Comparison of ENCODE assay signal across 16 cellular contexts in the genomic region with DNA sequence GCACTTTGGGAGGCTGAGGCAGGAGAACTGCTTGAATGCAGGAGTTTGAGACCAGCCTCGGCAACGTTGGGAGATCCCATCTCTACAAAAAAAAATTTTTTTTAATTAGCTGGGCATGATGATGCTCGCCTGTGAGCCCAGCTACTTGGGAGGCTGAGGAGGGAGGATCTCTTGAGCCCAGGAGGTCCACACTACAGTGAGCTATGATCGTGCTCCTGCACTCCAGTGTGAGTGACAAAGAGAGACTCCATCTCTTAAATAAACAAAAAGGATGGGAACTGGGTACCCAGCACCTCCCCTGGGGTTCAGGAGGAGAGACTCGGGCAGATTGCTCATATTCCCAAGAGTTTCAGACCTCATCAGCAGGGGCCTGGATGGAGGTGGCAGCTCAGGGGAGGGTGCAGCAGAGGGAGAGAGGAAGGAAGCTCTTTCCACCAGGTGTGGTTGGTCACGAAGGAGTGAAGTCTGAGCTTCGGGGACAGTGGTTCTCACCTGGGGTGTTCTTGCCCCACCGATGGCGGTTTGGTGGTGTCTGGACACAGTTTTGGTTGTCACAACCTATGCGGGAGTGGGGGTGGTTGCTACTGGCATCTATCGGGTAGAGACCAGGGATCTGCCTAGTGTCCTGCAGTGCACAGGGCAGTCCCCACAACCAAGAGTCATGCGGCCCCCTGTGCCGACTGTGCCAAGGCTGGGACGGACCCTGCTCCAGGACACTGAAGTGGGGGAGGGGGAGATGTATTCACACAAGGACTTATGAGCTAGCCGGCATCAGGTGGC.
A peak's percentile ranks its signal among the peaks of the same experiment; 100 is the strongest.
DNase-seq lines count a peak whose midpoint lies in the region; ATAC-seq lines count a peak whose summit lies in the region.
"Had no signal": no experiment of that assay in that cellular context is flagged by ENCODE, and none has a peak within 500 bp of the region (broad histone marks: within the 10 kb centered on the region; RNA-seq: fewer than 3 reads in every experiment).

No MANE protein-coding gene starts in this region.

- peaks cover 5 to 9% (median 5%) of the 10 kb centered on the region in 3 donors for H3K9me3 Mint-ChIP-seq in IgD-negative memory B cell
- H3K9me3 Mint-ChIP-seq in central memory CD8-positive, alpha-beta T cell: peaks cover 6% of the 10 kb centered on the region
- peaks cover 4 to 9% of the 10 kb centered on the region in 2 donors for H3K9me3 Mint-ChIP-seq in stimulated activated naive B cell treated with anti-CD40 and anti-IgM and Interleukin-4, amounts not matched to agents 10 μg/mL and 1 μg/mL and 100 μg/mL, for 72 hours

- no peaks in the 10 kb centered on the region for H3K27me3 Mint-ChIP-seq in IgD-negative memory B cell
- H3K27me3 Mint-ChIP-seq in central memory CD8-positive, alpha-beta T cell: no peaks in the 10 kb centered on the region
- no peaks in the 10 kb centered on the region for H3K27me3 Mint-ChIP-seq in stimulated activated naive B cell treated with anti-CD40 and anti-IgM and Interleukin-4, amounts not matched to agents 10 μg/mL and 1 μg/mL and 100 μg/mL, for 72 hours

- no peak overlapping the region for H3K27ac ChIP-seq in right cardiac atrium (ENCODE audit: low read length)
- H3K27ac ChIP-seq: right lobe of liver, SK-N-MC had no signal

- peak overlapping the region in 3 of 4 donors; percentile 41 to 90 (median 87) for H3K4me3 Mint-ChIP-seq in IgD-negative memory B cell
- no peak overlapping the region for H3K4me3 Mint-ChIP-seq in central memory CD8-positive, alpha-beta T cell
- peak overlapping the region; percentile 71 to 78 for H3K4me3 Mint-ChIP-seq in stimulated activated naive B cell treated with anti-CD40 and anti-IgM and Interleukin-4, amounts not matched to agents 10 μg/mL and 1 μg/mL and 100 μg/mL, for 72 hours

- peaks cover 35 to 42% (median 40%) of the 10 kb centered on the region in 3 donors for H3K4me1 Mint-ChIP-seq in IgD-negative memory B cell
- peaks cover 44% of the 10 kb centered on the region for H3K4me1 Mint-ChIP-seq in central memory CD8-positive, alpha-beta T cell
- peaks cover 56 to 84% of the 10 kb centered on the region in 2 donors for H3K4me1 Mint-ChIP-seq in stimulated activated naive B cell treated with anti-CD40 and anti-IgM and Interleukin-4, amounts not matched to agents 10 μg/mL and 1 μg/mL and 100 μg/mL, for 72 hours

- H3K27me3 ChIP-seq in right cardiac atrium (ENCODE audit: control insufficient read depth, insufficient read depth): no peaks in the 10 kb centered on the region
- H3K27me3 ChIP-seq: right lobe of liver had no signal

- ATAC-seq in Right ventricle myocardium inferior (peak; percentile 39), right cardiac atrium (no peak), GM21381 (IDR thresholded peaks at IDR 0.05; ENCODE audit: unreplicated experiment) (no peak)
- ATAC-seq in central memory CD8-positive, alpha-beta T cell (replicated peaks; ENCODE audit: extremely low read depth, poor library complexity, severe bottlenecking): no peak
- ATAC-seq in stimulated activated naive B cell treated with anti-CD40 and anti-IgM and Interleukin-4, amounts not matched to agents 10 μg/mL and 1 μg/mL and 100 μg/mL, for 72 hours (replicated peaks): no peak
- ATAC-seq: left cardiac atrium had no signal

- DNase-seq in Right ventricle myocardium inferior (ENCODE audit: missing footprints): no peak
- no peak for DNase-seq in right cardiac atrium
- no peak for DNase-seq in central memory CD8-positive, alpha-beta T cell (ENCODE audit: low spot score in 2 of 2)
- no peak for DNase-seq in stimulated activated naive B cell treated with anti-CD40 and anti-IgM and Interleukin-4, amounts not matched to agents 10 μg/mL and 1 μg/mL and 100 μg/mL, for 72 hours
- no peak for DNase-seq in KG1 (lab: John Stamatoyannopoulos, UW)
- DNase-seq in NCI-H2107 (lab: John Stamatoyannopoulos, UW): no peak
- DNase-seq: activated gamma-delta T cell, EL, left cardiac atrium, occipital lobe, right lobe of liver, substantia nigra had no signal

- peaks cover 12% of the 10 kb centered on the region for H3K36me3 Mint-ChIP-seq in IgD-negative memory B cell
- peaks cover 21% of the 10 kb centered on the region for H3K36me3 Mint-ChIP-seq in central memory CD8-positive, alpha-beta T cell (ENCODE audit: insufficient read depth)
- peaks cover 57 to 78% of the 10 kb centered on the region in 2 donors for H3K36me3 Mint-ChIP-seq in stimulated activated naive B cell treated with anti-CD40 and anti-IgM and Interleukin-4, amounts not matched to agents 10 μg/mL and 1 μg/mL and 100 μg/mL, for 72 hours

- H3K9me3 ChIP-seq in right cardiac atrium (ENCODE audit: control insufficient read depth, low read length): peaks cover 4% of the 10 kb centered on the region
- H3K9me3 ChIP-seq: right lobe of liver had no signal

- H3K4me3 ChIP-seq in right cardiac atrium (ENCODE audit: low read length): no peak overlapping the region
- H3K4me3 ChIP-seq: K562, right lobe of liver, SK-N-MC had no signal

- intact Hi-C loops in Right ventricle myocardium inferior (cut with DNase I) (no loop called here), right cardiac atrium (cut with DNase I) (no loop called here)

- no peaks in the 10 kb centered on the region for H3K4me1 ChIP-seq in right cardiac atrium (ENCODE audit: control insufficient read depth, insufficient read depth, low read length)
- H3K4me1 ChIP-seq: right lobe of liver had no signal

- WGBS in right cardiac atrium: 82% methylated on average over 15 of the region's 15 CpGs

- H3K27ac Mint-ChIP-seq in IgD-negative memory B cell: peak overlapping the region; percentile 98 to 100 (median 99)
- H3K27ac Mint-ChIP-seq in central memory CD8-positive, alpha-beta T cell (ENCODE audit: low read depth): peak overlapping the region; percentile 87
- H3K27ac Mint-ChIP-seq in stimulated activated naive B cell treated with anti-CD40 and anti-IgM and Interleukin-4, amounts not matched to agents 10 μg/mL and 1 μg/mL and 100 μg/mL, for 72 hours: peak overlapping the region; percentile 99
